ENCODE assay signal across 28 cellular contexts in genomic region chr6:130982941-130983456, GRCh38.
DNase-seq lines count a peak whose midpoint lies in the region; ATAC-seq, FAIRE-seq and TF ChIP-seq lines count a peak whose summit lies in the region.
"Had no signal": no experiment of that assay in that cellular context is flagged by ENCODE, and none has a peak within 500 bp of the region (broad histone marks: within the 10 kb centered on the region; RNA-seq: fewer than 3 reads in every experiment).

No MANE protein-coding gene starts in this region.

- in situ Hi-C loops in IMR-90 (cut with MboI; ENCODE audit: low sequenced_read_pairs) = no loop called here

- H3K79me1 ChIP-seq in IMR-90 (ENCODE audit: low read depth in 1 of 2, low read length in 2 of 2) = peaks cover 42 to 67% of the 10 kb centered on the region in 2 experiments

- H3K4me3 Mint-ChIP-seq in endothelial cell (ENCODE audit: unreplicated experiment) = no peak overlapping the region
- no peak overlapping the region for H3K4me3 Mint-ChIP-seq in activated T-cell treated with anti-CD3 and anti-CD28 coated beads, Interleukin-2, amount 50 U/mL, for 4 hours
- H3K4me3 Mint-ChIP-seq: activated naive CD8-positive, alpha-beta T cell treated with anti-CD3 and anti-CD28 coated beads, Interleukin-2, amount 10 ng/mL, durations not matched to agents 7 days and 5 days; central memory CD8-positive, alpha-beta T cell; mesothelial cell of epicardium; naive thymus-derived CD8-positive, alpha-beta T cell; stimulated activated naive CD8-positive, alpha-beta T cell treated with anti-CD3 and anti-CD28 coated beads, Interleukin-15, Interleukin-2, amounts not matched to agents 100 ng/mL and 50 ng/mL, for 24 hours; WTC11 had no signal

- POLR2A ChIA-PET in IMR-90 (lab: Charles Lee; ENCODE audit: unreplicated experiment) = no interaction called here

- no peaks in the 10 kb centered on the region for H3K9me3 Mint-ChIP-seq in endothelial cell (ENCODE audit: unreplicated experiment)
- H3K9me3 Mint-ChIP-seq in activated T-cell treated with anti-CD3 and anti-CD28 coated beads, Interleukin-2, amount 50 U/mL, for 4 hours = peaks cover 16% of the 10 kb centered on the region
- H3K9me3 Mint-ChIP-seq: central memory CD8-positive, alpha-beta T cell; WTC11 had no signal

- H3K27me3 Mint-ChIP-seq in endothelial cell (ENCODE audit: unreplicated experiment) = peaks cover 10% of the 10 kb centered on the region
- no peaks in the 10 kb centered on the region for H3K27me3 Mint-ChIP-seq in activated T-cell treated with anti-CD3 and anti-CD28 coated beads, Interleukin-2, amount 50 U/mL, for 4 hours (ENCODE audit: low read depth)
- H3K27me3 Mint-ChIP-seq: activated naive CD8-positive, alpha-beta T cell treated with anti-CD3 and anti-CD28 coated beads, Interleukin-2, amount 10 ng/mL, durations not matched to agents 7 days and 5 days; central memory CD8-positive, alpha-beta T cell; stimulated activated naive CD8-positive, alpha-beta T cell treated with anti-CD3 and anti-CD28 coated beads, Interleukin-15, Interleukin-2, amounts not matched to agents 100 ng/mL and 50 ng/mL, for 24 hours had no signal

- peak overlapping the region; percentile 76 for H3K27ac Mint-ChIP-seq in endothelial cell (ENCODE audit: unreplicated experiment)
- H3K27ac Mint-ChIP-seq: activated naive CD8-positive, alpha-beta T cell treated with anti-CD3 and anti-CD28 coated beads, Interleukin-2, amount 10 ng/mL, durations not matched to agents 7 days and 5 days; mesothelial cell of epicardium; naive thymus-derived CD8-positive, alpha-beta T cell; stimulated activated naive CD8-positive, alpha-beta T cell treated with anti-CD3 and anti-CD28 coated beads, Interleukin-15, Interleukin-2, amounts not matched to agents 100 ng/mL and 50 ng/mL, for 24 hours; WTC11 had no signal

- H3K4me3 ChIP-seq in IMR-90 (ENCODE audit: insufficient read depth, low read depth, low read length) = no peak overlapping the region
- no peak overlapping the region for H3K4me3 ChIP-seq in spleen
- H3K4me3 ChIP-seq: BLaER1 treated with 17β-estradiol and CSF1 and Interleukin-3, amounts not matched to agents 10 nM and 100 nM; smooth muscle cell; thyroid gland had no signal

- H3K4me2 ChIP-seq in IMR-90 (ENCODE audit: low read depth, low read length) = peak overlapping the region; percentile 42; the same call in 1 of the 2 replicates
- H3K4me2 ChIP-seq: BLaER1 treated with 17β-estradiol and CSF1 and Interleukin-3, amounts not matched to agents 10 nM and 100 nM; smooth muscle cell had no signal

- H2AFZ ChIP-seq in IMR-90 (replicated peaks; ENCODE audit: low read length, poor library complexity) = no peak overlapping the region

- H3K27me3 ChIP-seq in IMR-90 (ENCODE audit: control insufficient read depth, insufficient read depth, low read length) (no peaks in the 10 kb centered on the region), spleen (replicated peaks in 1 of 7) (no peaks in the 10 kb centered on the region)
- H3K27me3 ChIP-seq: BLaER1 treated with 17β-estradiol and CSF1 and Interleukin-3, amounts not matched to agents 10 nM and 100 nM; thyroid gland had no signal

- H2AK9ac ChIP-seq in IMR-90 (replicated peaks; ENCODE audit: low read depth, low read length, poor library complexity) = no peak overlapping the region

- intact Hi-C loops in IMR-90 (cut with micrococcal nuclease) = no loop called here
- intact Hi-C loops in posterior cingulate gyrus (cut with DNase I) = no loop called here
- intact Hi-C loops in spleen (cut with DNase I; ENCODE audit: low total_unique reads) = no loop called here

- no peak overlapping the region for H3K9ac ChIP-seq in IMR-90 (ENCODE audit: low read depth, low read length)
- H3K9ac ChIP-seq: BLaER1 treated with 17β-estradiol and CSF1 and Interleukin-3, amounts not matched to agents 10 nM and 100 nM had no signal

- no peak overlapping the region for H2BK5ac ChIP-seq in IMR-90 (ENCODE audit: low read depth, low read length, poor library complexity, severe bottlenecking)

- peak overlapping the region; percentile 23; the same call in 1 of the 2 replicates for H4K5ac ChIP-seq in IMR-90 (ENCODE audit: low read depth, low read length)

- TF ChIP-seq RAD21 in IMR-90 (IDR thresholded peaks at IDR 0.05; ENCODE audit: low read length) = no peak

- H3K27ac ChIP-seq in IMR-90 (ENCODE audit: insufficient read depth, low read length) (no peak overlapping the region), spleen (peak overlapping the region in 4 of 8 donors; percentile 4 to 41 (median 34))
- H3K27ac ChIP-seq: BLaER1 treated with 17β-estradiol and CSF1 and Interleukin-3, amounts not matched to agents 10 nM and 100 nM; thyroid gland had no signal

- dilution Hi-C loops in IMR-90 (cut with HindIII; ENCODE audit: low sequenced_read_pairs, unreplicated experiment) = no loop called here

- no peak overlapping the region for H2BK120ac ChIP-seq in IMR-90 (ENCODE audit: low read depth, low read length)

- H3K14ac ChIP-seq in IMR-90 (replicated peaks; ENCODE audit: low read depth, low read length) = no peak overlapping the region

- H3K4me1 Mint-ChIP-seq in endothelial cell (ENCODE audit: unreplicated experiment) = peaks cover 38% of the 10 kb centered on the region
- H3K4me1 Mint-ChIP-seq in activated T-cell treated with anti-CD3 and anti-CD28 coated beads, Interleukin-2, amount 50 U/mL, for 4 hours (ENCODE audit: low read depth) = peaks cover 3% of the 10 kb centered on the region

- no peak overlapping the region for H3K56ac ChIP-seq in IMR-90 (ENCODE audit: extremely low read depth, insufficient read depth, low read length)

- H3K36me3 ChIP-seq in IMR-90 (ENCODE audit: control insufficient read depth, insufficient read depth, low read length) (no peaks in the 10 kb centered on the region), spleen (peaks cover 0 to 4% (median 0%) of the 10 kb centered on the region in 6 donors)
- H3K36me3 ChIP-seq: thyroid gland had no signal

- TF ChIP-seq CTCF in IMR-90 (conservative IDR thresholded peaks at IDR 0.05; ENCODE audit: low read depth, low read length) = no peak
- TF ChIP-seq CTCF in endothelial cell (IDR thresholded peaks at IDR 0.05; ENCODE audit: unreplicated experiment) = no peak
- TF ChIP-seq CTCF in spleen (IDR thresholded peaks at IDR 0.05 in 8 of 11, conservative IDR thresholded peaks at IDR 0.05 in 3 of 11) = no peak

- H3K9me1 ChIP-seq in IMR-90 (ENCODE audit: insufficient read depth, low read length) = peaks cover 6% of the 10 kb centered on the region; the same call in 1 of the 2 replicates

- no peak overlapping the region for H3K23ac ChIP-seq in IMR-90 (ENCODE audit: low read depth, low read length)

- no peak for FAIRE-seq in RCC 7860 (lab: Jason Lieb, UNC)
- FAIRE-seq: GM12891 had no signal

- no peak overlapping the region for H2BK20ac ChIP-seq in IMR-90 (ENCODE audit: low read depth, low read length)

- no peak overlapping the region for H3K4ac ChIP-seq in IMR-90 (ENCODE audit: low read depth, low read length)

- BruUV-seq in IMR-90 (replicated peaks; lab: Mats Ljungman, UMichigan) = no TSS peak

- H3K18ac ChIP-seq in IMR-90 (ENCODE audit: low read depth, low read length) = no peak overlapping the region

- DNase-seq in IMR-90 (peak; percentile 44), endothelial cell (ENCODE audit: low spot score) (no peak), posterior cingulate gyrus (no peak), RCC 7860 (ENCODE audit: low spot score) (no peak), spleen (no peak)
- DNase-seq in activated T-cell treated with anti-CD3 and anti-CD28 coated beads, Interleukin-2, amount 50 U/mL, for 4 hours = no peak
- DNase-seq: activated CD4-positive, alpha-beta T cell treated with anti-CD3 and anti-CD28 coated beads, Interleukin-2, amount 50 U/mL, for 48 hours; activated CD8-positive, alpha-beta memory T cell treated with anti-CD3 and anti-CD28 coated beads, Interleukin-2, amount 50 U/mL, for 48 hours; activated effector memory CD4-positive, alpha-beta T cell treated with anti-CD3 and anti-CD28 coated beads, Interleukin-2, amount 50 U/mL, for 16 hours; activated naive CD8-positive, alpha-beta T cell treated with anti-CD3 and anti-CD28 coated beads, Interleukin-2, amount 10 ng/mL, durations not matched to agents 7 days and 5 days; dermis blood vessel endothelial cell; DMS79 treated with DMSO at 0.1 percent for 48 hours; islet precursor cell; naive thymus-derived CD8-positive, alpha-beta T cell; NCI-H146; NCI-H526 treated with DMSO at 0.1 percent for 48 hours; stimulated activated CD4-positive, alpha-beta T cell treated with anti-CD3 and anti-CD28 coated beads, Interleukin-4, amount 100 ng/mL, for 4 hours; thyroid gland had no signal

- CTCF ChIA-PET in IMR-90 (lab: Yijun Ruan, JAX) = no interaction called here

- no peak overlapping the region for H4K8ac ChIP-seq in IMR-90 (ENCODE audit: low read depth in 2 of 2, low read length in 2 of 2)

- no peak overlapping the region for H2BK15ac ChIP-seq in IMR-90 (ENCODE audit: low read depth, low read length)

- H4K20me1 ChIP-seq in IMR-90 (ENCODE audit: insufficient read depth, low read length) = peaks cover 25% of the 10 kb centered on the region

- H3K4me1 ChIP-seq in IMR-90 (ENCODE audit: control insufficient read depth, insufficient read depth, low read length) (peaks cover 4% of the 10 kb centered on the region), spleen (peaks cover 8 to 46% (median 23%) of the 10 kb centered on the region in 6 donors)

- ATAC-seq in GM18511 (IDR thresholded peaks at IDR 0.05; ENCODE audit: unreplicated experiment) (peak; percentile 65), GM21825 (IDR thresholded peaks at IDR 0.05; ENCODE audit: unreplicated experiment) (peak; percentile 70), IMR-90 (ENCODE audit: low read depth) (peak; percentile 21)
- ATAC-seq in activated T-cell treated with anti-CD3 and anti-CD28 coated beads, Interleukin-2, amount 50 U/mL, for 4 hours = no peak
- ATAC-seq: naive thymus-derived CD8-positive, alpha-beta T cell; SK-N-SH treated with all-trans-retinoic acid at 6 μM for 48 hours; WTC11 had no signal

- peaks cover 13% of the 10 kb centered on the region for H3K36me3 Mint-ChIP-seq in endothelial cell (ENCODE audit: low read depth, unreplicated experiment)
- peaks cover 6% of the 10 kb centered on the region for H3K36me3 Mint-ChIP-seq in activated T-cell treated with anti-CD3 and anti-CD28 coated beads, Interleukin-2, amount 50 U/mL, for 4 hours (ENCODE audit: insufficient read depth)
- H3K36me3 Mint-ChIP-seq: WTC11 had no signal

- 39% methylated on average over 2 of the region's 6 CpGs; no CpG with 5 or more reads in 1 of the 2 experiments for WGBS in IMR-90 (ENCODE audit: extremely low coverage in 2 of 2, insufficient read length in 1 of 2), 2 experiments
- 79 to 90% (median 86%) methylated on average over 6 of the region's 6 CpGs for WGBS in spleen, 5 donors

- no peak for TF ChIP-seq POLR2A in IMR-90 (IDR thresholded peaks at IDR 0.05; ENCODE audit: low read depth, low read length)
- TF ChIP-seq POLR2A in spleen (IDR thresholded peaks at IDR 0.05) = no peak

- H3K9me3 ChIP-seq in IMR-90 (ENCODE audit: control insufficient read depth, insufficient read depth, low read length) = no peaks in the 10 kb centered on the region
- peaks cover 0 to 16% (median 9%) of the 10 kb centered on the region in 8 donors for H3K9me3 ChIP-seq in spleen
- H3K9me3 ChIP-seq: thyroid gland had no signal

- no peak overlapping the region for H2AK5ac ChIP-seq in IMR-90 (ENCODE audit: low read depth, low read length)

- H4K91ac ChIP-seq in IMR-90 (ENCODE audit: insufficient read depth, low read depth, low read length) = no peak overlapping the region

TF ChIP-seq in IMR-90, 13 proteins besides CTCF, POLR2A, EP300 and RAD21 (continues in another document):
- TF ChIP-seq FOS (IDR thresholded peaks at IDR 0.05; ENCODE audit: low read depth, low read length) = no peak

Comparison
In these comparisons a context has a peak if more than half of its experiments do, and no peak if none do; other contexts are left out.
1. ATAC-seq: peak in GM18511 (single experiment), GM21825 (single experiment) and IMR-90 (single experiment); none in activated T-cell treated with anti-CD3 and anti-CD28 coated beads, Interleukin-2, amount 50 U/mL, for 4 hours (0 of 2).